1 cellular context compared by ENCODE assay signal in the genomic region with DNA sequence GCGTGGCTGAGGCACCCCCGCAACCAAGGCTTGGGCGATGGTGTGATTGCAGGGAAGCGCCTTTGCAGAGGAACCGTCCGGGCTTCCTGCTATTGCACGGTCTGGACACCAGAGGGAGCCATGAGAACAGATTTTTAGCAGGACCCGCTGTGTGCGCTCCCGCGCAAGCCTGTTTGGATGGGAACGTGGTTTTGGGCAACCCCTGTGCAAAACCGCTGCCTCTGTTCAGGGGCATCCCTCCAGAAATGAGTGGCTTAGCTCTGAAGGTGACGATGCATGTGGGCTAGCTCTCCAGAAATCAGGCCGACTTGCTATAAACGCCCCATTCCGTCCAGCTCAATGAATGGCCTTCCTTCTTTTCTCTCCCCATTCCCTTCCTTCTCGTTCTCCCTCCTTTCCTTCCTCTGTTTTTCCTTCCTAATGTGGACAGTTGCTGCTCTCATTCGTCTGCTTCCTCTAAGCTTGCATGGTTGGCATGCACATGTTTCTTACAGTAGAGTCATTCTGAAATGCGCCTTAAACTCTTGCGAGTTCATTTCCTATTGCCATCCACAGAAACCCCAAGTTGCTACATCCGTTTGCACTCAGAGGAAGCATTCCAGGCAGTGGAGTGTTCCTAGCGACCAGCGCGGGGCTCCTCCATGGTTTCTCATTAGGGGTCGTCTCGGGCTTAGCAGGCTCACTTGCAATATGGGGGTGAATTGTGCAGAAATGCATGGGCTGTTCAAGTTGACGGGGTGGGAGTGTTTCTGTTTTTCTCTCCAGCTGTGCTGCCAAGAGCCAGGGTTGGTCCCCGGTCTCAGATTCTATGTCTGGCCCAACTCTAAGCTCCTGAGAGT.
TF ChIP-seq lines count a peak whose summit lies in the region.

No MANE protein-coding gene starts in this region.

TF ChIP-seq in GM12878, 131 proteins besides CTCF, POLR2A, EP300 and RAD21 (continued from another document):
- TF ChIP-seq YY1 (IDR thresholded peaks at IDR 0.05; ENCODE audit: low read depth, low read length) (0 out of 2 replicates have a peak, but pooled peaks have one; percentile 0), SMAD5 (IDR thresholded peaks at IDR 0.05; ENCODE audit: low read depth) (no peak), MLLT1 (IDR thresholded peaks at IDR 0.05) (0 out of 2 replicates have a peak, but pooled peaks have one; percentile 22), ASH2L (IDR thresholded peaks at IDR 0.05; ENCODE audit: borderline replicate concordance, low read depth) (no peak), IRF4 (IDR thresholded peaks at IDR 0.05; ENCODE audit: low read depth, low read length) (peak; percentile 70), FOS (IDR thresholded peaks at IDR 0.05; ENCODE audit: borderline replicate concordance, extremely low read depth, insufficient read length) (no peak), PAX5 (IDR thresholded peaks at IDR 0.05; ENCODE audit: borderline replicate concordance, low read depth, low read length) (0 out of 2 replicates have a peak, but pooled peaks have one; percentile 12), SPI1 (IDR thresholded peaks at IDR 0.05; ENCODE audit: borderline replicate concordance, insufficient read depth, low read depth, low read length) (peak; percentile 33; the same call in 1 of the 2 replicates), SREBF2 (IDR thresholded peaks at IDR 0.05; ENCODE audit: low read length) (no peak), RB1 (IDR thresholded peaks at IDR 0.05; ENCODE audit: borderline replicate concordance) (peak; percentile 42; the same call in 1 of the 2 replicates)
